In the genomic region with DNA sequence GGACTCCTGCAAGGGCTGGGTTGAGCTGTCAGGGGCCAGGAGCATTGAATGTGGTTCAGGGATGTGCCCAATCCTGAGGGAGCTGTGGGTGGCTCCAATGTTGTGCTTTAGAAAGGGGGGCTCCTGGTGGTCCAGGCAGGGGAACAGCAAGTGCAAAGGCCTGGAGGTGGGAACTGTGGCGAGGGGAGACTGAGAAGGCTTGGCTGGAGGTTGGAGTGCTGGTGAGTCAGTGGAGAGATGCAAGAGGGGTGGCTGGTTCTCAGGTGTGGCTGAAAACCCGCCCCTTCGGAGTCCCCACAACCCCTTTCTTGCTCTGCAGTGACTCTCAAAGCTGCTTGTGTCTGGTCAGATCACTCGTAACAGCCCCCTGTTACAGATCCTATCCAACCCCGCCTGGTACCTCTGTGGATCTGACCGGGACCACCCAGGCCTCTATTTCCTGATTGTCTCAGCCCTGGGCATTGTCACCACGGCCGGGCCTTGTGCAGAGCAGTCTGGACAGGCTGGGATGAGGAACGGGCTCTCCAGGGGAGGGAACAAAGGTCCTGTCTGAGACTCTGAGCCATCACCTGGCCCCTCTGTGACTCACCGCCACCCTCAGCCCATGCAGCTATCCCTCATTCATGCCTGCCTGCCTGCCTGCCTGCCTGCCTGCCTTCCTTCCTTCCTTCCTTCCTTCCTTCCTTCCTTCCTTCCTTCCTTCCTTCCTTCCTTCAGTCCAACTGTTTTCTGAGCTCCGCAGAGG, we compare ENCODE assay signal across 1 cellular context.
TF ChIP-seq lines count a peak whose summit lies in the region.

No MANE protein-coding gene starts in this region.

TF ChIP-seq in K562, 482 proteins besides CTCF, POLR2A, EP300 and RAD21:
- no peak for TF ChIP-seq STAG1 (CRISPR knock-in tag; IDR thresholded peaks at IDR 0.05; ENCODE audit: borderline replicate concordance)
- TF ChIP-seq, protein P1, sequence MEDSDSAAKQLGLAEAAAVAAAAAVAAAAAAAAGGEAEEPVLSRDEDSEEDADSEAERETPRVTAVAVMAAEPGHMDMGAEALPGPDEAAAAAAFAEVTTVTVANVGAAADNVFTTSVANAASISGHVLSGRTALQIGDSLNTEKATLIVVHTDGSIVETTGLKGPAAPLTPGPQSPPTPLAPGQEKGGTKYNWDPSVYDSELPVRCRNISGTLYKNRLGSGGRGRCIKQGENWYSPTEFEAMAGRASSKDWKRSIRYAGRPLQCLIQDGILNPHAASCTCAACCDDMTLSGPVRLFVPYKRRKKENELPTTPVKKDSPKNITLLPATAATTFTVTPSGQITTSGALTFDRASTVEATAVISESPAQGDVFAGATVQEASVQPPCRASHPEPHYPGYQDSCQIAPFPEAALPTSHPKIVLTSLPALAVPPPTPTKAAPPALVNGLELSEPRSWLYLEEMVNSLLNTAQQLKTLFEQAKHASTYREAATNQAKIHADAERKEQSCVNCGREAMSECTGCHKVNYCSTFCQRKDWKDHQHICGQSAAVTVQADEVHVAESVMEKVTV (CRISPR knock-in tag; IDR thresholded peaks at IDR 0.05), result no peak
- TF ChIP-seq, protein P2, sequence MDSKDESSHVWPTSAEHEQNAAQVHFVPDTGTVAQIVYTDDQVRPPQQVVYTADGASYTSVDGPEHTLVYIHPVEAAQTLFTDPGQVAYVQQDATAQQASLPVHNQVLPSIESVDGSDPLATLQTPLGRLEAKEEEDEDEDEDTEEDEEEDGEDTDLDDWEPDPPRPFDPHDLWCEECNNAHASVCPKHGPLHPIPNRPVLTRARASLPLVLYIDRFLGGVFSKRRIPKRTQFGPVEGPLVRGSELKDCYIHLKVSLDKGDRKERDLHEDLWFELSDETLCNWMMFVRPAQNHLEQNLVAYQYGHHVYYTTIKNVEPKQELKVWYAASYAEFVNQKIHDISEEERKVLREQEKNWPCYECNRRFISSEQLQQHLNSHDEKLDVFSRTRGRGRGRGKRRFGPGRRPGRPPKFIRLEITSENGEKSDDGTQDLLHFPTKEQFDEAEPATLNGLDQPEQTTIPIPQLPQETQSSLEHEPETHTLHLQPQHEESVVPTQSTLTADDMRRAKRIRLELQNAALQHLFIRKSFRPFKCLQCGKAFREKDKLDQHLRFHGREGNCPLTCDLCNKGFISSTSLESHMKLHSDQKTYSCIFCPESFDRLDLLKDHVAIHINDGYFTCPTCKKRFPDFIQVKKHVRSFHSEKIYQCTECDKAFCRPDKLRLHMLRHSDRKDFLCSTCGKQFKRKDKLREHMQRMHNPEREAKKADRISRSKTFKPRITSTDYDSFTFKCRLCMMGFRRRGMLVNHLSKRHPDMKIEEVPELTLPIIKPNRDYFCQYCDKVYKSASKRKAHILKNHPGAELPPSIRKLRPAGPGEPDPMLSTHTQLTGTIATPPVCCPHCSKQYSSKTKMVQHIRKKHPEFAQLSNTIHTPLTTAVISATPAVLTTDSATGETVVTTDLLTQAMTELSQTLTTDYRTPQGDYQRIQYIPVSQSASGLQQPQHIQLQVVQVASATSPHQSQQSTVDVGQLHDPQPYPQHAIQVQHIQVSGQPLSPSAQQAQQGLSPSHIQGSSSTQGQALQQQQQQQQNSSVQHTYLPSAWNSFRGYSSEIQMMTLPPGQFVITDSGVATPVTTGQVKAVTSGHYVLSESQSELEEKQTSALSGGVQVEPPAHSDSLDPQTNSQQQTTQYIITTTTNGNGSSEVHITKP (IDR thresholded peaks at IDR 0.05; ENCODE audit: partially characterized antibody), result peak; percentile 74
